In genomic region chr2:110955546-110955945, GRCh38 we compare ENCODE assay signal across 27 cellular contexts.
DNase-seq lines count a peak whose midpoint lies in the region; ATAC-seq and TF ChIP-seq lines count a peak whose summit lies in the region.
"Had no signal": no experiment of that assay in that cellular context is flagged by ENCODE, and none has a peak within 500 bp of the region (broad histone marks: within the 10 kb centered on the region; RNA-seq: fewer than 3 reads in every experiment).

No MANE protein-coding gene starts in this region.

- H3K9ac ChIP-seq in neuronal stem cell (ENCODE audit: low read depth, low read length, poor library complexity) = no peak overlapping the region
- H3K9ac ChIP-seq: BLaER1 treated with 17β-estradiol and CSF1 and Interleukin-3, amounts not matched to agents 10 nM and 100 nM had no signal

- no peaks in the 10 kb centered on the region for H3K79me1 ChIP-seq in neuronal stem cell (ENCODE audit: low read depth, low read length)

- H3K4me3 ChIP-seq in neuronal stem cell (ENCODE audit: low read length in 2 of 2) (no peak overlapping the region), BE2C (ENCODE audit: low read depth, low read length) (no peak overlapping the region)
- H3K4me3 ChIP-seq: BLaER1 treated with 17β-estradiol and CSF1 and Interleukin-3, amounts not matched to agents 10 nM and 100 nM; GM12878; PC-9 had no signal

- no peak for TF ChIP-seq CTCF in BE2C (IDR thresholded peaks at IDR 0.05; ENCODE audit: low read depth, low read length)

- peaks cover 0 to 4% (median 0%) of the 10 kb centered on the region in 3 experiments for H3K27me3 ChIP-seq in neuronal stem cell (ENCODE audit: control insufficient read depth in 3 of 3, insufficient read depth in 3 of 3, low read depth in 1 of 3, low read length in 3 of 3)
- no peaks in the 10 kb centered on the region for H3K27me3 ChIP-seq in BE2C
- H3K27me3 ChIP-seq: BLaER1 treated with 17β-estradiol and CSF1 and Interleukin-3, amounts not matched to agents 10 nM and 100 nM had no signal

- peaks cover 0 to 2% of the 10 kb centered on the region in 2 donors for H3K4me1 ChIP-seq in neuronal stem cell (ENCODE audit: control insufficient read depth in 2 of 2, insufficient read depth in 1 of 2, low read depth in 1 of 2, low read length in 2 of 2)
- no peaks in the 10 kb centered on the region for H3K4me1 ChIP-seq in BE2C

- H3K4me2 ChIP-seq in neuronal stem cell (ENCODE audit: insufficient read depth, low read length, poor library complexity, severe bottlenecking) = no peak overlapping the region
- H3K4me2 ChIP-seq: BLaER1 treated with 17β-estradiol and CSF1 and Interleukin-3, amounts not matched to agents 10 nM and 100 nM; PC-9 had no signal

- H2AFZ ChIP-seq in neuronal stem cell (ENCODE audit: low read length) = peak overlapping the region; percentile 66
- H2AFZ ChIP-seq: PC-9 had no signal

- H3K9me3 ChIP-seq in neuronal stem cell (replicated peaks in 1 of 2; ENCODE audit: control insufficient read depth in 2 of 2, insufficient read depth in 1 of 2, low read depth in 1 of 2, low read length in 2 of 2) = no peaks in the 10 kb centered on the region
- H3K9me3 ChIP-seq in BE2C = no peaks in the 10 kb centered on the region

- no peak for ATAC-seq in GM21526 (IDR thresholded peaks at IDR 0.05; ENCODE audit: low FRiP score, unreplicated experiment)
- ATAC-seq: GM12878 had no signal

- H4K91ac ChIP-seq in neuronal stem cell (ENCODE audit: low read depth, low read length, poor library complexity) = no peak overlapping the region

- H2BK12ac ChIP-seq in neuronal stem cell (ENCODE audit: low read length) = no peak overlapping the region

- no peak overlapping the region for H2BK15ac ChIP-seq in neuronal stem cell (ENCODE audit: low read length)

- H3K4ac ChIP-seq in neuronal stem cell (ENCODE audit: low read length) = no peak overlapping the region

- H3K18ac ChIP-seq in neuronal stem cell (ENCODE audit: low read length) = peak overlapping the region; percentile 65

- H4K8ac ChIP-seq in neuronal stem cell (ENCODE audit: low read depth, low read length) = no peak overlapping the region

- H3K36me3 ChIP-seq in neuronal stem cell (replicated peaks in 1 of 2; ENCODE audit: control insufficient read depth in 2 of 2, insufficient read depth in 2 of 2, low read length in 2 of 2) (no peaks in the 10 kb centered on the region), BE2C (no peaks in the 10 kb centered on the region)
- H3K36me3 ChIP-seq: BLaER1 treated with 17β-estradiol and CSF1 and Interleukin-3, amounts not matched to agents 10 nM and 100 nM had no signal

- no peak overlapping the region for H2AK5ac ChIP-seq in neuronal stem cell (ENCODE audit: low read depth, low read length)

- H2BK5ac ChIP-seq in neuronal stem cell (ENCODE audit: low read length) = no peak overlapping the region

- H3K23ac ChIP-seq in neuronal stem cell (ENCODE audit: low read depth, low read length, poor library complexity) = no peak overlapping the region

- peak; percentile 69 for DNase-seq in ELF-1 (ENCODE audit: low read depth, low spot score)
- peak; percentile 70 for DNase-seq in NCI-H69 (lab: John Stamatoyannopoulos, UW)
- DNase-seq in kidney tubule cell (ENCODE audit: low spot score) = peak; percentile 54
- DNase-seq in neuronal stem cell (ENCODE audit: low spot score) = no peak
- DNase-seq in NCI-H526 treated with DMSO at 0.1 percent for 48 hours (lab: John Stamatoyannopoulos, UW) = no peak
- DNase-seq in BE2C = no peak
- DNase-seq in NOMO-1 treated with DMSO at 0.1 percent for 48 hours (lab: John Stamatoyannopoulos, UW; ENCODE audit: unreplicated experiment) = no peak
- DNase-seq: CD4-positive, alpha-beta T cell; DMS53; GDM1; HFFc6; KBM-7; MM.1S; NCI-H1092; NCI-H1417 treated with DMSO at 0.1 percent for 48 hours; NCI-H187 treated with DMSO at 0.1 percent for 48 hours; NCI-H2171 treated with DMSO at 0.1 percent for 48 hours; NCI-H345; NCI-H510A treated with DMSO at 0.1 percent for 48 hours; NCI-H774; PC-9; RPMI8226; SHP77; T-helper 1 cell had no signal

- H2BK120ac ChIP-seq in neuronal stem cell (ENCODE audit: low read depth, low read length) = no peak overlapping the region

- WGBS in neuronal stem cell (ENCODE audit: extremely low coverage in 2 of 2, insufficient read length in 2 of 2, insufficient replicate concordance in 1 of 2), 2 donors = no CpG with 5 or more reads among the region's 3 CpGs

- no peak overlapping the region for H3K27ac ChIP-seq in neuronal stem cell (replicated peaks; ENCODE audit: low read length)
- H3K27ac ChIP-seq: BLaER1 treated with 17β-estradiol and CSF1 and Interleukin-3, amounts not matched to agents 10 nM and 100 nM; PC-9 had no signal

- H3K14ac ChIP-seq in neuronal stem cell (ENCODE audit: low read length) = no peak overlapping the region

Comparison
In these comparisons a context has a peak if more than half of its experiments do, and no peak if none do; other contexts are left out.
1. DNase-seq: peak in ELF-1 (single experiment), NCI-H69 (single experiment) and kidney tubule cell (single experiment); none in neuronal stem cell (single experiment), NCI-H526 treated with DMSO at 0.1 percent for 48 hours (single experiment), BE2C (single experiment) and NOMO-1 treated with DMSO at 0.1 percent for 48 hours (single experiment).